Comparison of ENCODE assay signal across 9 cellular contexts in the genomic region with DNA sequence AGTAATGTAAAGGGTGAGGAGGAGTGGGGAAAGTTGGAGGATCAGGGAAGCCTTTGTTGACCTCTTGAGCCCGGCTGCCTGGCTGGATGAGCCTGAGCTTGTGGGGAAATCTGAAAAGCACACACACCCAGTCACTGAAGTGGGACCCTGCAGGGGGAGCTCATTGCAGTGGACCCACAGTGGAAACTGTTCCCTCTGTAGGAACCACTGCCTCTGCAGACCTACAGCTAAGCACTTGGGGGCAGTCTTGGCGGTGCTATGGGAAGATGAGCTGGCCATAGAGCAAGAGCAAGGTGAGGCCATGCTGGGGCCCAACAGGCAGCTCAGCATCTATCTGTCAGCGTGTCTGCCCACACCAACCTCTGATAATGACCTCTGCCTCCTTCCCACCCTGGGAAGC.
DNase-seq lines count a peak whose midpoint lies in the region; ATAC-seq and TF ChIP-seq lines count a peak whose summit lies in the region.
"Had no signal": no experiment of that assay in that cellular context is flagged by ENCODE, and none has a peak within 500 bp of the region (broad histone marks: within the 10 kb centered on the region; RNA-seq: fewer than 3 reads in every experiment).

No MANE protein-coding gene starts in this region.

- H3K27ac ChIP-seq in dorsolateral prefrontal cortex: no peak overlapping the region
- H3K27ac ChIP-seq: neutrophil had no signal

- H3K27me3 Mint-ChIP-seq in natural killer cell (ENCODE audit: low read depth in 2 of 2) (peaks cover 19 to 21% of the 10 kb centered on the region in 2 donors), mesothelial cell of epicardium (ENCODE audit: low read depth) (peaks cover 7% of the 10 kb centered on the region)

- in situ Hi-C loops in GM13977 (cut with MboI; ENCODE audit: low pct_unique_long_range_greater_than_20kb, low sequenced_read_pairs, unreplicated experiment): no loop called here

- peak in 2 of 3 donors; percentile 53 to 67 for ATAC-seq in natural killer cell

- H3K27ac Mint-ChIP-seq in natural killer cell (no peak overlapping the region), mesothelial cell of epicardium (no peak overlapping the region)

- H3K4me3 Mint-ChIP-seq in natural killer cell (no peak overlapping the region), mesothelial cell of epicardium (no peak overlapping the region)

- H3K9me3 Mint-ChIP-seq in natural killer cell (no peaks in the 10 kb centered on the region), mesothelial cell of epicardium (no peaks in the 10 kb centered on the region)

- H3K4me1 Mint-ChIP-seq in natural killer cell: no peaks in the 10 kb centered on the region
- H3K4me1 Mint-ChIP-seq in mesothelial cell of epicardium: no peaks in the 10 kb centered on the region

- peak; percentile 55 for DNase-seq in HCEC 1CT
- peak; percentile 47 for DNase-seq in SK-N-DZ (ENCODE audit: low spot score)
- peak; percentile 74 to 78 for DNase-seq in cardiac fibroblast (ENCODE audit: low read depth in 2 of 2)
- no peak for DNase-seq in natural killer cell
- no peak for DNase-seq in mesothelial cell of epicardium (ENCODE audit: low spot score in 2 of 2, unreplicated experiment in 2 of 2)
- no peak for DNase-seq in NCI-H345 treated with DMSO at 0.1 percent for 48 hours (lab: John Stamatoyannopoulos, UW; ENCODE audit: unreplicated experiment)
- no peak for DNase-seq in dorsolateral prefrontal cortex
- no peak for DNase-seq in GM13977 (ENCODE audit: low spot score)

- H3K36me3 Mint-ChIP-seq in natural killer cell: no peaks in the 10 kb centered on the region
- H3K36me3 Mint-ChIP-seq in mesothelial cell of epicardium: no peaks in the 10 kb centered on the region

- peaks cover 0 to 15% (median 0%) of the 10 kb centered on the region in 45 donors for H3K27me3 ChIP-seq in dorsolateral prefrontal cortex

- H3K4me3 ChIP-seq in cardiac fibroblast (replicated peaks in 1 of 2; ENCODE audit: low read depth in 2 of 2, low read length in 2 of 2) (no peak overlapping the region), dorsolateral prefrontal cortex (no peak overlapping the region)

- TF ChIP-seq CTCF in cardiac fibroblast (IDR thresholded peaks at IDR 0.05; ENCODE audit: low read depth, low read length) (peak; percentile 71), natural killer cell (IDR thresholded peaks at IDR 0.05) (peak; percentile 35), mesothelial cell of epicardium (IDR thresholded peaks at IDR 0.05; ENCODE audit: unreplicated experiment) (no peak), dorsolateral prefrontal cortex (IDR thresholded peaks at IDR 0.05 in 54 of 56, conservative IDR thresholded peaks at IDR 0.05 in 2 of 56; ENCODE audit: low read depth in 1 of 56, partially characterized antibody in 56 of 56) (peak in 4 of 56 donors; percentile 9 to 35 (median 18)), GM13977 (IDR thresholded peaks at IDR 0.05; ENCODE audit: extremely low read depth, insufficient read depth, missing control alignments) (no peak)

- intact Hi-C loops in natural killer cell (cut with micrococcal nuclease) (loop anchor here (2.0 kb wide), 1 partner anchor 302 kb away; no protein-coding TSS in a partner anchor), dorsolateral prefrontal cortex (cut with DNase I) (no loop called here)

Comparison
In these comparisons a context has a peak if more than half of its experiments do, and no peak if none do; other contexts are left out.
1. DNase-seq: peak in HCEC 1CT (single experiment), SK-N-DZ (single experiment) and cardiac fibroblast (2 of 2); none in natural killer cell (single experiment), mesothelial cell of epicardium (0 of 2), NCI-H345 treated with DMSO at 0.1 percent for 48 hours (single experiment), dorsolateral prefrontal cortex (0 of 10) and GM13977 (single experiment).
2. CTCF ChIP-seq: peak in cardiac fibroblast (single experiment) and natural killer cell (single experiment); none in mesothelial cell of epicardium (single experiment) and GM13977 (single experiment).